18 cellular contexts compared by ENCODE assay signal in genomic region chr15:100717596-100717995, GRCh38.
DNase-seq lines count a peak whose midpoint lies in the region; TF ChIP-seq lines count a peak whose summit lies in the region.
"Had no signal": no experiment of that assay in that cellular context is flagged by ENCODE, and none has a peak within 500 bp of the region (broad histone marks: within the 10 kb centered on the region; RNA-seq: fewer than 3 reads in every experiment).

No MANE protein-coding gene starts in this region.

- CTCF ChIA-PET in PC-9 (lab: Charles Lee): interaction anchor here (0.8 kb wide), 1 partner anchor 291 kb away, joined by 3 read pairs; no protein-coding TSS in a partner anchor

- in situ Hi-C loops in GM13976 (cut with MboI; ENCODE audit: low sequenced_read_pairs, unreplicated experiment): no loop called here

- no peaks in the 10 kb centered on the region for H3K9me3 ChIP-seq in PC-9 (ENCODE audit: insufficient read depth, low read depth)
- H3K9me3 ChIP-seq in colonic mucosa: no peaks in the 10 kb centered on the region
- H3K9me3 ChIP-seq: MG63 had no signal

- H3K36me3 ChIP-seq in PC-9 (ENCODE audit: low read depth): no peaks in the 10 kb centered on the region
- no peaks in the 10 kb centered on the region for H3K36me3 ChIP-seq in colonic mucosa
- H3K36me3 ChIP-seq: MG63 had no signal

- POLR2A ChIA-PET in PC-9 (lab: Charles Lee; ENCODE audit: unreplicated experiment): interaction anchor here (0.6 to 0.8 kb wide), 2 partner anchors 30 to 985 kb away, joined by 3 to 6 read pairs; partner anchors contain the start of gene LYSMD4

- no peak overlapping the region for H3K4me2 ChIP-seq in PC-9

- no peaks in the 10 kb centered on the region for H3K36me3 Mint-ChIP-seq in osteocyte (ENCODE audit: unreplicated experiment)
- H3K36me3 Mint-ChIP-seq: IgD-negative memory B cell had no signal

- H3K4me1 ChIP-seq in PC-9 (replicated peaks; ENCODE audit: insufficient read depth): peaks cover 74% of the 10 kb centered on the region
- no peaks in the 10 kb centered on the region for H3K4me1 ChIP-seq in colonic mucosa

- H3K79me2 ChIP-seq in PC-9 (ENCODE audit: low read depth): no peaks in the 10 kb centered on the region

- H3K27ac ChIP-seq in PC-9: peak overlapping the region; percentile 72
- H3K27ac ChIP-seq in colonic mucosa: no peak overlapping the region
- H3K27ac ChIP-seq: GM23248 had no signal

- intact Hi-C loops in PC-9 (cut with micrococcal nuclease; ENCODE audit: unreplicated experiment) (no loop called here), colonic mucosa (cut with DNase I) (no loop called here)

- peak; percentile 10 for DNase-seq in GM13976 (ENCODE audit: low spot score)
- DNase-seq in PC-9: no peak
- peak; percentile 7 for DNase-seq in colonic mucosa
- DNase-seq in osteocyte (ENCODE audit: extremely low spot score, unreplicated experiment): peak; percentile 48
- DNase-seq in retina: no peak
- no peak for DNase-seq in NCI-H2227 treated with DMSO at 0.1 percent for 48 hours (lab: John Stamatoyannopoulos, UW)
- no peak for DNase-seq in foreskin melanocyte
- no peak for DNase-seq in NCI-H1436 (lab: John Stamatoyannopoulos, UW)
- DNase-seq: GDM1, GM23248, Karpas-422, MG63, NCI-H1092 treated with DMSO at 0.1 percent for 48 hours, NCI-H2081 treated with DMSO at 0.1 percent for 48 hours, NCI-H345, NCI-H524 treated with DMSO at 0.1 percent for 48 hours had no signal

- BruUV-seq in PC-9 (replicated peaks; lab: Mats Ljungman, UMichigan): no TSS peak

- H4K20me1 ChIP-seq in PC-9 (ENCODE audit: insufficient read depth): no peaks in the 10 kb centered on the region

- H3K9me3 Mint-ChIP-seq in osteocyte (ENCODE audit: unreplicated experiment): no peaks in the 10 kb centered on the region
- H3K9me3 Mint-ChIP-seq: IgD-negative memory B cell had no signal

- H3K27me3 Mint-ChIP-seq in osteocyte (ENCODE audit: unreplicated experiment): no peaks in the 10 kb centered on the region
- H3K27me3 Mint-ChIP-seq: IgD-negative memory B cell had no signal

- H3K9ac ChIP-seq in colonic mucosa (ENCODE audit: low read depth in 2 of 2, low read length in 2 of 2): no peak overlapping the region
- H3K9ac ChIP-seq: GM23248 had no signal

- H3K27me3 ChIP-seq in PC-9 (ENCODE audit: insufficient read depth, low read depth) (no peaks in the 10 kb centered on the region), colonic mucosa (no peaks in the 10 kb centered on the region)
- H3K27me3 ChIP-seq: MG63 had no signal

- no peak overlapping the region for H3K27ac Mint-ChIP-seq in osteocyte (ENCODE audit: unreplicated experiment)
- H3K27ac Mint-ChIP-seq: B cell, IgD-negative memory B cell had no signal

- peaks cover 24% of the 10 kb centered on the region for H3K4me1 Mint-ChIP-seq in osteocyte (ENCODE audit: unreplicated experiment)
- H3K4me1 Mint-ChIP-seq: B cell, IgD-negative memory B cell had no signal

- H3K4me3 Mint-ChIP-seq in osteocyte (ENCODE audit: unreplicated experiment): no peak overlapping the region
- H3K4me3 Mint-ChIP-seq: B cell had no signal

- peaks cover 45% of the 10 kb centered on the region for H3F3A ChIP-seq in PC-9 (ENCODE audit: insufficient read depth, low read depth)

- no peaks in the 10 kb centered on the region for H3K9me2 ChIP-seq in PC-9 (ENCODE audit: insufficient read depth)

- no peak overlapping the region for H3K4me3 ChIP-seq in PC-9
- H3K4me3 ChIP-seq in colonic mucosa: no peak overlapping the region
- H3K4me3 ChIP-seq: GM23248, MG63 had no signal

- no peak overlapping the region for H2AFZ ChIP-seq in PC-9
- H2AFZ ChIP-seq: GM23248 had no signal

- TF ChIP-seq CTCF in GM13976 (IDR thresholded peaks at IDR 0.05; ENCODE audit: borderline replicate concordance, control extremely low read depth, extremely low read depth, insufficient read depth, missing control alignments) (no peak), PC-9 (conservative IDR thresholded peaks at IDR 0.05) (no peak), colonic mucosa (IDR thresholded peaks at IDR 0.05) (no peak), osteocyte (IDR thresholded peaks at IDR 0.05) (no peak)

Comparison
In these comparisons a context has a peak if more than half of its experiments do, and no peak if none do; other contexts are left out.
1. DNase-seq: peak in GM13976 (single experiment), colonic mucosa (single experiment) and osteocyte (single experiment); none in PC-9 (0 of 2), retina (single experiment), NCI-H2227 treated with DMSO at 0.1 percent for 48 hours (single experiment), foreskin melanocyte (single experiment) and NCI-H1436 (single experiment).